In genomic region chr1:109490029-109490933, GRCh38 we compare ENCODE assay signal across 8 cellular contexts. TPM values are rescaled to one million over a fixed set of nuclear protein-coding genes. Genes with fewer than 3 reads are reported as not detected.
A peak's percentile ranks its signal among the peaks of the same experiment; 100 is the strongest.
DNase-seq lines count a peak whose midpoint lies in the region; ATAC-seq and TF ChIP-seq lines count a peak whose summit lies in the region.

No MANE protein-coding gene starts in this region.

- H3K4me1 ChIP-seq in right cardiac atrium (ENCODE audit: control insufficient read depth, insufficient read depth, low read length), result peaks cover 4% of the 10 kb centered on the region
- H3K4me1 ChIP-seq in smooth muscle cell (ENCODE audit: low read depth), result peaks cover 4% of the 10 kb centered on the region

- TF ChIP-seq CTCF in smooth muscle cell (IDR thresholded peaks at IDR 0.05; ENCODE audit: borderline replicate concordance, insufficient read depth, poor library complexity, severe bottlenecking), result peak; percentile 78

- intact Hi-C loops in right cardiac atrium (cut with DNase I), result loop anchor here (2.0 to 5.0 kb wide), 2 partner anchors 42 to 43 kb away; no protein-coding TSS in a partner anchor

- no peak overlapping the region for H3K4me3 ChIP-seq in right cardiac atrium (ENCODE audit: low read length)
- no peak overlapping the region for H3K4me3 ChIP-seq in smooth muscle cell

- H3K79me2 ChIP-seq in smooth muscle cell (ENCODE audit: low read depth), result peaks cover 8% of the 10 kb centered on the region

- no peak overlapping the region for H3K4me2 ChIP-seq in smooth muscle cell

- H4K20me1 ChIP-seq in smooth muscle cell (ENCODE audit: low read depth), result no peaks in the 10 kb centered on the region

- DNase-seq in NCI-H1417 (lab: John Stamatoyannopoulos, UW) (peak; percentile 27 to 58 (median 29)), NCI-H1417 treated with DMSO at 0.1 percent for 48 hours (lab: John Stamatoyannopoulos, UW) (no peak), M059J (ENCODE audit: low read depth) (peak; percentile 65), T-helper 1 cell (peak in 4 of 5 donors; percentile 44 to 68 (median 56)), right cardiac atrium (peak; percentile 58 to 84 (median 81)), smooth muscle cell (lab: John Stamatoyannopoulos, UW; ENCODE audit: unreplicated experiment) (peak; percentile 16)

- WGBS in right cardiac atrium, result 91% methylated on average over 11 of the region's 11 CpGs
- WGBS in smooth muscle cell (ENCODE audit: low lambda C conversion rate), result 93% methylated on average over 11 of the region's 11 CpGs

- H3K36me3 ChIP-seq in smooth muscle cell (ENCODE audit: low read depth), result no peaks in the 10 kb centered on the region

- H3F3A ChIP-seq in smooth muscle cell (ENCODE audit: low read depth), result no peaks in the 10 kb centered on the region

- H3K9me3 ChIP-seq in right cardiac atrium (ENCODE audit: control insufficient read depth, low read length) (no peaks in the 10 kb centered on the region), smooth muscle cell (replicated peaks; ENCODE audit: low read depth) (no peaks in the 10 kb centered on the region)

- ATAC-seq in right cardiac atrium, result peak in 1 of 2 donors; percentile 37
- no peak for ATAC-seq in HG03108 (IDR thresholded peaks at IDR 0.05; ENCODE audit: unreplicated experiment)

- H3K27me3 ChIP-seq in right cardiac atrium (ENCODE audit: control insufficient read depth, insufficient read depth) (no peaks in the 10 kb centered on the region), smooth muscle cell (ENCODE audit: low read depth) (no peaks in the 10 kb centered on the region)

- no peak overlapping the region for H3K9ac ChIP-seq in smooth muscle cell (ENCODE audit: low read depth)

- peak overlapping the region; percentile 22 for H3K27ac ChIP-seq in angular gyrus (ENCODE audit: low read depth, low read length)
- H3K27ac ChIP-seq in right cardiac atrium (ENCODE audit: low read length), result no peak overlapping the region
- H3K27ac ChIP-seq in smooth muscle cell (ENCODE audit: low read depth), result no peak overlapping the region

- no peak overlapping the region for H2AFZ ChIP-seq in smooth muscle cell (ENCODE audit: low read depth)

RNA-seq across cellular contexts. Expression of gene CYB561D1, which starts 3.6 kb away (rescaled TPM):
- 6.6 and 8.0 TPM in 2 replicates for total RNA-seq in M059J (2014; rRNA removed; shearing (Covaris generic))
- 1 to 10 TPM; 4.9 to 6.6 (median 5.5) TPM for total RNA-seq in right cardiac atrium
- 2.8 TPM for polyA plus RNA-seq in right cardiac atrium
- 4.5 and 8.6 TPM in 2 replicates for total RNA-seq in smooth muscle cell
- polyA plus RNA-seq in smooth muscle cell, result 5.3 and 7.4 TPM in 2 replicates

RNA-seq across cellular contexts. Expression of gene ATXN7L2, which starts 6.6 kb away (rescaled TPM):
- 2.4 and 5.0 TPM in 2 replicates for total RNA-seq in M059J (2014; rRNA removed; shearing (Covaris generic))
- 1 to 10 TPM; 1.4 to 3.3 (median 2.0) TPM for total RNA-seq in right cardiac atrium
- 2.6 TPM for polyA plus RNA-seq in right cardiac atrium
- total RNA-seq in smooth muscle cell, result 1.9 and 2.4 TPM in 2 replicates
- polyA plus RNA-seq in smooth muscle cell, result 5.7 and 6.2 TPM in 2 replicates

RNA-seq across cellular contexts. Expression of gene AMIGO1, which starts 19.2 kb away (rescaled TPM):
- total RNA-seq in M059J (2014; rRNA removed; shearing (Covaris generic)), result 1.1 and 2.4 TPM in 2 replicates
- total RNA-seq in right cardiac atrium (10 to 100 TPM in 3 of 4 donors, 1 to 10 TPM in 1; 9.7 to 14.2 (median 12.9) TPM), smooth muscle cell (0.31 and 0.99 TPM in 2 replicates)
- polyA plus RNA-seq in right cardiac atrium (5.3 TPM), smooth muscle cell (0.93 and 1.4 TPM in 2 replicates)

RNA-seq across cellular contexts. Expression of gene SYPL2, which starts 23.9 kb away (rescaled TPM):
- 0.05 TPM in 1 of 2 replicates, not detected in the other for total RNA-seq in M059J (2014; rRNA removed; shearing (Covaris generic))
- total RNA-seq in right cardiac atrium (10 to 100 TPM in 2 of 4 donors, 1 to 10 TPM in 2; 8.9 to 12.9 (median 10.3) TPM), smooth muscle cell (0.04 TPM in 1 of 2 replicates, not detected in the other)
- polyA plus RNA-seq in right cardiac atrium (7.9 TPM), smooth muscle cell (not detected in 2 replicates)

RNA-seq across cellular contexts. Expression of gene GPR61, which starts 49.4 kb away (rescaled TPM):
- total RNA-seq in M059J (2014; rRNA removed; shearing (Covaris generic)), result not detected in 2 replicates
- total RNA-seq in right cardiac atrium, result 1 to 10 TPM in 1 of 4 donors, under 1 TPM in 3; 0.22 to 1.4 (median 0.69) TPM
- 0.14 TPM for polyA plus RNA-seq in right cardiac atrium
- total RNA-seq in smooth muscle cell, result not detected in 2 replicates
- 0.37 TPM in 1 of 2 replicates, not detected in the other for polyA plus RNA-seq in smooth muscle cell
